In the genomic region with DNA sequence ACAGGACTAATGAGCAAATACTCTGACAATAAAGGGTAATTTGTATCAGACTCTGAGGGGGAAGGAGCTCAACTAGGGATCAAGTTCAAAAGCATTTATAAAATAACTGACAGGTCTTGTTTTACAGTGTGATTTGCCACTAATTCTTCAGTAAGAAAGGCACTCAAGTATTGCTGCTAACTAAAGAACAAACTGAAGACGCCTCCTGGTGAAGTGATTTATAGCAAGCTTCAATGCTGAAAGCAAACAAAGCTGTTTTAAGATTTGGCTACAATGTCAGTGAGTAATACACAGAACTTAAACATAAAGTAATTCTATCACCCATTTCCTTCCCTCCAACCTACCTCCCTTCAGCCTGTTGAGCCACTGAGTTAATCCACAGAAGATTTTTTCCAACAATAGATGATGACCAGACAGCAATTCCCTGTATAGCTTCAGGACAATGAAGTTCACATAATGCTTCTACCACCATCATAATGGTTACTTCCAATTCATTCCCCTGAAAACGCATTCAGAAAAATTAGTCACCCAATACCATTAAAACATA, we compare ENCODE assay signal across 7 cellular contexts. TPM values are rescaled to one million over a fixed set of nuclear protein-coding genes. Genes with fewer than 3 reads are reported as not detected.
DNase-seq lines count a peak whose midpoint lies in the region; ATAC-seq and TF ChIP-seq lines count a peak whose summit lies in the region.
"Not testable (repeated sequence)": the region's sequence is repeated elsewhere in the genome, so short reads cannot be mapped to it uniquely, and the experiment has no call there.

No MANE protein-coding gene starts in this region.

- not testable (repeated sequence) for H3K9me2 ChIP-seq in PC-3 (replicated peaks; ENCODE audit: low read length)

- POLR2A ChIA-PET in PC-3 (lab: Charles Lee; ENCODE audit: unreplicated experiment) = not testable (repeated sequence)

- not testable (repeated sequence) for H3K9me3 ChIP-seq in PC-3 (ENCODE audit: low read length); gastrocnemius medialis

- not testable (repeated sequence) for H3K4me3 ChIP-seq in HFF-Myc (replicated peaks; ENCODE audit: low read depth, low read length); PC-3 (ENCODE audit: low read length); astrocyte of the spinal cord (ENCODE audit: low read depth, low read length); gastrocnemius medialis

- TF ChIP-seq POLR2A in gastrocnemius medialis (IDR thresholded peaks at IDR 0.05) = not testable (repeated sequence)

- not testable (repeated sequence) for TF ChIP-seq CTCF in HFF-Myc (IDR thresholded peaks at IDR 0.05; ENCODE audit: low read depth, low read length, missing control alignments); PC-3 (conservative IDR thresholded peaks at IDR 0.05; ENCODE audit: low read depth, low read length); astrocyte of the spinal cord (IDR thresholded peaks at IDR 0.05; ENCODE audit: low read depth, low read length); gastrocnemius medialis (IDR thresholded peaks at IDR 0.05 in 4 of 5, conservative IDR thresholded peaks at IDR 0.05 in 1 of 5)

- H3K27me3 ChIP-seq in PC-3 (ENCODE audit: low read length); gastrocnemius medialis: not testable (repeated sequence)

- H3K27ac ChIP-seq in PC-3 (ENCODE audit: low read length) (peak overlapping the region; percentile 71), gastrocnemius medialis (peak overlapping the region; percentile 53 to 73 (median 64))

- BruUV-seq in PC-3 (replicated peaks; lab: Mats Ljungman, UMichigan) = not testable (repeated sequence)

- not testable (repeated sequence) for ATAC-seq in PC-3, gastrocnemius medialis

- intact Hi-C loops in PC-3 (cut with micrococcal nuclease); gastrocnemius medialis (cut with DNase I; ENCODE audit: low total_unique reads): not testable (repeated sequence)

- not testable (repeated sequence) for H3K79me2 ChIP-seq in PC-3 (ENCODE audit: low read length)

- H3K4me1 ChIP-seq in PC-3 (ENCODE audit: insufficient read depth, low read length); gastrocnemius medialis: not testable (repeated sequence)

- H3K9ac ChIP-seq in PC-3 (ENCODE audit: low read length) = not testable (repeated sequence)

- not testable (repeated sequence) for H3K4me2 ChIP-seq in PC-3 (ENCODE audit: low read length)

- in situ Hi-C loops in astrocyte of the spinal cord (cut with HindIII; ENCODE audit: low sequenced_read_pairs); gastrocnemius medialis (cut with MboI; ENCODE audit: low sequenced_read_pairs in 4 of 4): not testable (repeated sequence)

- not testable (repeated sequence) for H4K20me1 ChIP-seq in PC-3 (ENCODE audit: low read length)

- DNase-seq in Daoy (ENCODE audit: low read depth) (peak; percentile 15), HFF-Myc (ENCODE audit: extremely low read depth, low read depth) (peak; percentile 14), PC-3 (peak; percentile 69), astrocyte of the spinal cord (ENCODE audit: low read depth, low spot score) (peak; percentile 65), fibroblast of gingiva (ENCODE audit: low read depth) (peak; percentile 53), iris pigment epithelial cell (ENCODE audit: low read depth) (peak; percentile 72)
- not testable (repeated sequence) for DNase-seq in gastrocnemius medialis

- CTCF ChIA-PET in PC-3 (lab: Charles Lee) = not testable (repeated sequence)

- not testable (repeated sequence) for H3K36me3 ChIP-seq in PC-3 (ENCODE audit: low read depth, low read length)
- peaks cover 0 to 62% of the 10 kb centered on the region in 2 donors for H3K36me3 ChIP-seq in gastrocnemius medialis

- not testable (repeated sequence) for H3F3A ChIP-seq in PC-3 (ENCODE audit: low read length, unreplicated experiment)

- H2AFZ ChIP-seq in PC-3 (ENCODE audit: low read length) = not testable (repeated sequence)

RNA-seq across cellular contexts. Expression of a gene that starts 59.9 kb away (rescaled TPM):
- total RNA-seq in Daoy (2014; rRNA removed; shearing (Covaris generic)) = 19.8 and 22.0 TPM in 2 replicates
- total RNA-seq in PC-3 (2014; rRNA removed) (37.6 and 44.2 TPM in 2 replicates), gastrocnemius medialis (100 to 1,000 TPM in 3 of 4 donors, 10 to 100 TPM in 1; 88.5 to 183 (median 159) TPM)
